1 cellular context compared by ENCODE assay signal in the genomic region with DNA sequence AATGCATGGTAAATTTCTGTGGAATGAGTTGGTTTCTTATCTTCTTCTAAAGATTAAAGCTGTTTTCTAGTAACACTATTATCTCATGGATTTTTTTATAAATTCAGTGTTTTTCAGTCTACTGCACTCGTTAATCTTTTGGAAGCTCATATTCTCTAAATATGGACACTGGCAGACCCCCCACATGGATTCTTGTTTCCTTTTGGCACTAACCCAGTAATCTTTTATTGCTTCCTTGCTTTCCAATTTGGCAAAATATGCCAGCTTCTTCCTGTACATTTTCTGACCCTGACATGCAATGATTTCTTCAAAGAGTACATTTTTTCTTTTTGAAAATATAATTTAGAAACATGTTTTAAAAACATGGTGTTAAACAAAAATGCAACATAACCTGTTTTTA.
TF ChIP-seq lines count a peak whose summit lies in the region.

No MANE protein-coding gene starts in this region.

TF ChIP-seq in A549, 52 proteins besides CTCF, POLR2A, EP300 and RAD21 (continued from another document):
- TF ChIP-seq PHF8 (IDR thresholded peaks at IDR 0.05; ENCODE audit: borderline replicate concordance, low read depth) (no peak), RARB (CRISPR knock-in tag; IDR thresholded peaks at IDR 0.05) (no peak), CEBPB (IDR thresholded peaks at IDR 0.05) (no peak)
- TF ChIP-seq, protein P1, sequence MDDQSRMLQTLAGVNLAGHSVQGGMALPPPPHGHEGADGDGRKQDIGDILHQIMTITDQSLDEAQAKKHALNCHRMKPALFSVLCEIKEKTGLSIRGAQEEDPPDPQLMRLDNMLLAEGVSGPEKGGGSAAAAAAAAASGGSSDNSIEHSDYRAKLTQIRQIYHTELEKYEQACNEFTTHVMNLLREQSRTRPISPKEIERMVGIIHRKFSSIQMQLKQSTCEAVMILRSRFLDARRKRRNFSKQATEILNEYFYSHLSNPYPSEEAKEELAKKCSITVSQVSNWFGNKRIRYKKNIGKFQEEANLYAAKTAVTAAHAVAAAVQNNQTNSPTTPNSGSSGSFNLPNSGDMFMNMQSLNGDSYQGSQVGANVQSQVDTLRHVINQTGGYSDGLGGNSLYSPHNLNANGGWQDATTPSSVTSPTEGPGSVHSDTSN (IDR thresholded peaks at IDR 0.05) = no peak
